ENCODE assay signal across 1 cellular context in the genomic region with DNA sequence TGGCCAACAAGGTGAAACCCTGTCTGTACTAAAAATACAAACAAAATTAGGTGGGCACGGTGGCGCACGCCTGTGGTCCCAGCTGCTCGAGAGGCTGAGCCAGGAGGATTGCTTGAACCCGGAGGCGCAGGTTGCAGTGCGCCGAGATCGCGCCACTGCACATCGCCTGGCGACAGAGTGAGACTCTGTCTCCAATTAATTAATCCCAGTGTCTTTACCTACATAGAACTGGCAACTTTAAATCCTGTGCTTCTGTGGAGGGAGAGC.
TF ChIP-seq lines count a peak whose summit lies in the region.

No MANE protein-coding gene starts in this region.

TF ChIP-seq in A549, 52 proteins besides CTCF, POLR2A, EP300 and RAD21 (continued from another document):
- no peak for TF ChIP-seq HMGXB4 (CRISPR knock-in tag; IDR thresholded peaks at IDR 0.05; ENCODE audit: borderline replicate concordance)
- no peak for TF ChIP-seq JUN (IDR thresholded peaks at IDR 0.05)
- no peak for TF ChIP-seq HDAC2 (IDR thresholded peaks at IDR 0.05)
